9 cellular contexts compared by ENCODE assay signal in genomic region chr11:57363131-57363530, GRCh38. TPM values are rescaled to one million over a fixed set of nuclear protein-coding genes. Genes with fewer than 3 reads are reported as not detected.
"Had no signal": no experiment of that assay in that cellular context is flagged by ENCODE, and none has a peak within 500 bp of the region (broad histone marks: within the 10 kb centered on the region; RNA-seq: fewer than 3 reads in every experiment).

No MANE protein-coding gene starts in this region.

- H3K4me3 ChIP-seq: GM23338 had no signal

- H3K9me3 Mint-ChIP-seq: GM23338 had no signal

- ATAC-seq: GM23338 had no signal

- H3K27ac ChIP-seq: HL-60 had no signal

- H3K27ac Mint-ChIP-seq: GM23338, H9 had no signal

- FAIRE-seq: H1, H54 had no signal

- H3K4me2 ChIP-seq: GM23338 had no signal

- H2AFZ ChIP-seq: GM23338 had no signal

- DNase-seq: H9, HCEC 1CT, IMR-90, KBM-7 had no signal

- H3K4me3 Mint-ChIP-seq: GM23338, H9 had no signal

RNA-seq across cellular contexts. Expression of gene PRG3, which starts 17.8 kb away (rescaled TPM):
- total RNA-seq: GM23338, H1, H9, HT1080, IMR-90 had no signal
- polyA plus RNA-seq: GM23338, H1, IMR-90 had no signal

RNA-seq across cellular contexts. Expression of gene P2RX3, which starts 25.0 kb away (rescaled TPM):
- total RNA-seq: HT1080, IMR-90 had no signal
- polyA plus RNA-seq: IMR-90 had no signal

RNA-seq across cellular contexts. Expression of gene PRG2, which starts 27.3 kb away (rescaled TPM):
- total RNA-seq: GM23338, H1, H9, HT1080, IMR-90 had no signal
- polyA plus RNA-seq: GM23338, IMR-90 had no signal
